In genomic region chr9:18142964-18143363, GRCh38 we compare ENCODE assay signal across 9 cellular contexts.
A peak's percentile ranks its signal among the peaks of the same experiment; 100 is the strongest.
DNase-seq lines count a peak whose midpoint lies in the region; ATAC-seq and TF ChIP-seq lines count a peak whose summit lies in the region.
"Had no signal": no experiment of that assay in that cellular context is flagged by ENCODE, and none has a peak within 500 bp of the region (broad histone marks: within the 10 kb centered on the region; RNA-seq: fewer than 3 reads in every experiment).

No MANE protein-coding gene starts in this region.

- H3K27me3 Mint-ChIP-seq in T-cell, result no peaks in the 10 kb centered on the region

- peak; percentile 21 for TF ChIP-seq CTCF in AG04449 (IDR thresholded peaks at IDR 0.05; ENCODE audit: insufficient read depth, low read length, missing control alignments)
- TF ChIP-seq CTCF in GM12873 (IDR thresholded peaks at IDR 0.05; ENCODE audit: insufficient read depth, low read depth, low read length, missing control alignments), result peak; percentile 13
- peak; percentile 58 for TF ChIP-seq CTCF in brain microvascular endothelial cell (IDR thresholded peaks at IDR 0.05; ENCODE audit: low read depth, low read length, missing control alignments)

- no peaks in the 10 kb centered on the region for H3K36me3 Mint-ChIP-seq in T-cell

- POLR2A ChIA-PET in AG04449 (lab: Yijun Ruan, JAX), result no interaction called here
- POLR2A ChIA-PET in T-cell (lab: Charles Lee), result no interaction called here

- no peak overlapping the region for H3K4me3 Mint-ChIP-seq in T-cell

- H3K27ac Mint-ChIP-seq in T-cell, result no peak overlapping the region

- in situ Hi-C loops in brain microvascular endothelial cell (cut with HindIII; ENCODE audit: low pct_ligation_motif_present, low sequenced_read_pairs), result no loop called here

- H3K27me3 ChIP-seq in brain microvascular endothelial cell (replicated peaks), result no peaks in the 10 kb centered on the region

- no peaks in the 10 kb centered on the region for H3K4me1 Mint-ChIP-seq in T-cell

- H3K27ac ChIP-seq in brain microvascular endothelial cell, result no peak overlapping the region

- ATAC-seq in left lobe of liver (peak; percentile 69), T-cell (replicated peaks in 1 of 4) (no peak)

- DNase-seq in AG04449 (ENCODE audit: low read depth, low spot score) (no peak), brain microvascular endothelial cell (no peak), left lobe of liver (ENCODE audit: low spot score) (no peak), T-cell (no peak), ureter (ENCODE audit: low spot score) (no peak), NCI-H2107 treated with DMSO at 0.1 percent for 48 hours (lab: John Stamatoyannopoulos, UW; ENCODE audit: unreplicated experiment) (no peak)
- no peak for DNase-seq in activated naive CD4-positive, alpha-beta T cell (lab: John Stamatoyannopoulos, UW)
- DNase-seq: islet precursor cell had no signal

- H3K9me3 Mint-ChIP-seq in T-cell, result peaks cover 2 to 11% (median 6%) of the 10 kb centered on the region in 3 donors

- CTCF ChIA-PET in AG04449 (lab: Yijun Ruan, JAX) (interaction anchor here (0.6 to 1.0 kb wide), 2 partner anchors 12 to 332 kb away, joined by 3 to 6 read pairs; no protein-coding TSS in a partner anchor), T-cell (lab: Charles Lee) (no interaction called here)

- no peaks in the 10 kb centered on the region for H3K36me3 ChIP-seq in brain microvascular endothelial cell (replicated peaks)

- H3K4me3 ChIP-seq in AG04449 (ENCODE audit: low read depth, low read length) (no peak overlapping the region), brain microvascular endothelial cell (ENCODE audit: low read depth, low read length) (no peak overlapping the region)
